15 cellular contexts compared by ENCODE assay signal in the genomic region with DNA sequence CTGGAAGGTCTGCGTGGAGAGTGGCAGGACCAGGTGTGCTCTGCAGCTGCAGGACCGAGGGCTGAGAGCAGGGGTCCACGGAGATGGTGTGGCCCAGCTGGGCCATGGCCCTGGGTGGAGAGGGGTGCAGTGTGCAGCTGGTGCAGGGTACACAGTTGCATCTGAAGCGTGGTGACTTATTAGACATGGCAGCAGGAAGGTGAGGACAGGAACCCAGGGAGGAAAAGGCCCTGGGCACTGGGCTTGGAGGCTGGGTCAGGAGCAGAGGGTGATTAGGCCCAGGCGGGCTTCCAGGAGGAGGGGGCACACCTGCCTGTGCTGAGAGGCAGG.
DNase-seq lines count a peak whose midpoint lies in the region; ATAC-seq and TF ChIP-seq lines count a peak whose summit lies in the region.
"Had no signal": no experiment of that assay in that cellular context is flagged by ENCODE, and none has a peak within 500 bp of the region (broad histone marks: within the 10 kb centered on the region; RNA-seq: fewer than 3 reads in every experiment).

No MANE protein-coding gene starts in this region.

- H3K36me3 Mint-ChIP-seq in activated T-cell treated with anti-CD3 and anti-CD28 coated beads, Interleukin-2, amount 50 U/mL, for 24 hours (ENCODE audit: low read depth), result no peaks in the 10 kb centered on the region
- no peaks in the 10 kb centered on the region for H3K36me3 Mint-ChIP-seq in activated T-cell treated with anti-CD3 and anti-CD28 coated beads, Interleukin-2, amount 50 U/mL, for 72 hours (ENCODE audit: insufficient read depth in 2 of 2)
- H3K36me3 Mint-ChIP-seq in activated CD4-positive, alpha-beta memory T cell treated with anti-CD3 and anti-CD28 coated beads, Interleukin-2, amount 10 ng/mL, durations not matched to agents 7 days and 5 days (ENCODE audit: low read depth), result peaks cover 21% of the 10 kb centered on the region
- peaks cover 4 to 16% (median 4%) of the 10 kb centered on the region in 3 donors for H3K36me3 Mint-ChIP-seq in immature natural killer cell
- H3K36me3 Mint-ChIP-seq: naive B cell had no signal

- no peaks in the 10 kb centered on the region for H4K20me1 ChIP-seq in PC-9 (ENCODE audit: insufficient read depth)

- peaks cover 0 to 16% (median 8%) of the 10 kb centered on the region in 3 donors for H3K27me3 ChIP-seq in stomach
- no peaks in the 10 kb centered on the region for H3K27me3 ChIP-seq in PC-9 (ENCODE audit: insufficient read depth, low read depth)
- H3K27me3 ChIP-seq: esophagus muscularis mucosa had no signal

- no peaks in the 10 kb centered on the region for H3K9me2 ChIP-seq in PC-9 (ENCODE audit: insufficient read depth)

- no TSS peak for BruUV-seq in PC-9 (replicated peaks; lab: Mats Ljungman, UMichigan)

- no peak overlapping the region for H3K4me3 Mint-ChIP-seq in activated T-cell treated with anti-CD3 and anti-CD28 coated beads, Interleukin-2, amount 50 U/mL, for 24 hours
- H3K4me3 Mint-ChIP-seq in activated T-cell treated with anti-CD3 and anti-CD28 coated beads, Interleukin-2, amount 50 U/mL, for 72 hours, result no peak overlapping the region
- peak overlapping the region; percentile 0 for H3K4me3 Mint-ChIP-seq in activated CD4-positive, alpha-beta memory T cell treated with anti-CD3 and anti-CD28 coated beads, Interleukin-2, amount 10 ng/mL, durations not matched to agents 7 days and 5 days
- peak overlapping the region; percentile 15 to 88 (median 82) for H3K4me3 Mint-ChIP-seq in immature natural killer cell

- H3K36me3 ChIP-seq in stomach (no peaks in the 10 kb centered on the region), PC-9 (ENCODE audit: low read depth) (no peaks in the 10 kb centered on the region)
- H3K36me3 ChIP-seq: esophagus muscularis mucosa had no signal

- H3F3A ChIP-seq in PC-9 (ENCODE audit: insufficient read depth, low read depth), result no peaks in the 10 kb centered on the region; the same call in 1 of the 2 replicates

- H3K4me3 ChIP-seq in stomach (no peak overlapping the region), PC-9 (no peak overlapping the region)
- H3K4me3 ChIP-seq: esophagus muscularis mucosa had no signal

- H2AFZ ChIP-seq in PC-9, result no peak overlapping the region

- H3K27ac Mint-ChIP-seq in activated T-cell treated with anti-CD3 and anti-CD28 coated beads, Interleukin-2, amount 50 U/mL, for 24 hours, result peak overlapping the region; percentile 65
- no peak overlapping the region for H3K27ac Mint-ChIP-seq in activated T-cell treated with anti-CD3 and anti-CD28 coated beads, Interleukin-2, amount 50 U/mL, for 72 hours
- peak overlapping the region; percentile 90 for H3K27ac Mint-ChIP-seq in activated CD4-positive, alpha-beta memory T cell treated with anti-CD3 and anti-CD28 coated beads, Interleukin-2, amount 10 ng/mL, durations not matched to agents 7 days and 5 days
- peak overlapping the region; percentile 98 to 100 (median 100) for H3K27ac Mint-ChIP-seq in immature natural killer cell

- no peak for TF ChIP-seq EP300 in stomach (IDR thresholded peaks at IDR 0.05)

- H3K4me1 Mint-ChIP-seq in activated T-cell treated with anti-CD3 and anti-CD28 coated beads, Interleukin-2, amount 50 U/mL, for 24 hours (ENCODE audit: low read depth), result peaks cover 26% of the 10 kb centered on the region
- peaks cover 9% of the 10 kb centered on the region for H3K4me1 Mint-ChIP-seq in activated T-cell treated with anti-CD3 and anti-CD28 coated beads, Interleukin-2, amount 50 U/mL, for 72 hours (ENCODE audit: low read depth)
- H3K4me1 Mint-ChIP-seq in activated CD4-positive, alpha-beta memory T cell treated with anti-CD3 and anti-CD28 coated beads, Interleukin-2, amount 10 ng/mL, durations not matched to agents 7 days and 5 days, result peaks cover 83% of the 10 kb centered on the region
- peaks cover 99 to 100% of the 10 kb centered on the region in 2 donors for H3K4me1 Mint-ChIP-seq in immature natural killer cell

- H3K4me2 ChIP-seq in PC-9, result no peak overlapping the region

- no peaks in the 10 kb centered on the region for H3K9me3 Mint-ChIP-seq in activated T-cell treated with anti-CD3 and anti-CD28 coated beads, Interleukin-2, amount 50 U/mL, for 24 hours
- no peaks in the 10 kb centered on the region for H3K9me3 Mint-ChIP-seq in activated T-cell treated with anti-CD3 and anti-CD28 coated beads, Interleukin-2, amount 50 U/mL, for 72 hours
- peaks cover 8% of the 10 kb centered on the region for H3K9me3 Mint-ChIP-seq in activated CD4-positive, alpha-beta memory T cell treated with anti-CD3 and anti-CD28 coated beads, Interleukin-2, amount 10 ng/mL, durations not matched to agents 7 days and 5 days
- peaks cover 2 to 23% (median 17%) of the 10 kb centered on the region in 6 donors for H3K9me3 Mint-ChIP-seq in immature natural killer cell

- intact Hi-C loops in stomach (cut with DNase I; ENCODE audit: low total_unique reads) (no loop called here), PC-9 (cut with micrococcal nuclease; ENCODE audit: unreplicated experiment) (no loop called here)

- TF ChIP-seq CTCF in stomach (IDR thresholded peaks at IDR 0.05), result no peak
- TF ChIP-seq CTCF in PC-9 (conservative IDR thresholded peaks at IDR 0.05), result no peak

- POLR2A ChIA-PET in activated CD4-positive, alpha-beta memory T cell treated with anti-CD3 and anti-CD28 coated beads, Interleukin-2, amount 10 ng/mL, durations not matched to agents 7 days and 5 days (lab: Charles Lee), result no interaction called here
- POLR2A ChIA-PET in PC-9 (lab: Charles Lee; ENCODE audit: unreplicated experiment), result no interaction called here

- CTCF ChIA-PET in activated CD4-positive, alpha-beta memory T cell treated with anti-CD3 and anti-CD28 coated beads, Interleukin-2, amount 10 ng/mL, durations not matched to agents 7 days and 5 days (lab: Charles Lee), result no interaction called here
- CTCF ChIA-PET in PC-9 (lab: Charles Lee), result no interaction called here

- H3K27ac ChIP-seq in stomach (peak overlapping the region in 4 of 5 donors; percentile 13 to 64 (median 50)), PC-9 (no peak overlapping the region)
- H3K27ac ChIP-seq: esophagus muscularis mucosa, VCaP had no signal

- TF ChIP-seq POLR2A in stomach (IDR thresholded peaks at IDR 0.05), result no peak

- peaks cover 2 to 7% (median 5%) of the 10 kb centered on the region in 4 donors for H3K9me3 ChIP-seq in stomach
- no peaks in the 10 kb centered on the region for H3K9me3 ChIP-seq in PC-9 (ENCODE audit: insufficient read depth, low read depth)

- no peaks in the 10 kb centered on the region for H3K79me2 ChIP-seq in PC-9 (ENCODE audit: low read depth)

- H3K27me3 Mint-ChIP-seq in activated T-cell treated with anti-CD3 and anti-CD28 coated beads, Interleukin-2, amount 50 U/mL, for 24 hours, result peaks cover 23% of the 10 kb centered on the region
- H3K27me3 Mint-ChIP-seq in activated T-cell treated with anti-CD3 and anti-CD28 coated beads, Interleukin-2, amount 50 U/mL, for 72 hours (ENCODE audit: low read depth), result peaks cover 5% of the 10 kb centered on the region
- H3K27me3 Mint-ChIP-seq in activated CD4-positive, alpha-beta memory T cell treated with anti-CD3 and anti-CD28 coated beads, Interleukin-2, amount 10 ng/mL, durations not matched to agents 7 days and 5 days, result no peaks in the 10 kb centered on the region
- peaks cover 27 to 50% (median 38%) of the 10 kb centered on the region in 3 donors for H3K27me3 Mint-ChIP-seq in immature natural killer cell (ENCODE audit: low read depth in 3 of 3)

- H3K4me1 ChIP-seq in stomach (peaks cover 0 to 62% (median 6%) of the 10 kb centered on the region in 4 donors), PC-9 (replicated peaks; ENCODE audit: insufficient read depth) (peaks cover 13% of the 10 kb centered on the region; the same call in 1 of the 2 replicates)

- no peak for DNase-seq in activated T-cell treated with anti-CD3 and anti-CD28 coated beads, Interleukin-2, amount 50 U/mL, for 24 hours
- no peak for DNase-seq in activated T-cell treated with anti-CD3 and anti-CD28 coated beads, Interleukin-2, amount 50 U/mL, for 72 hours
- DNase-seq in activated CD4-positive, alpha-beta memory T cell treated with anti-CD3 and anti-CD28 coated beads, Interleukin-2, amount 10 ng/mL, durations not matched to agents 7 days and 5 days, result no peak
- DNase-seq in immature natural killer cell (no peak), stomach (no peak), NCI-H82 treated with DMSO at 0.1 percent for 48 hours (lab: John Stamatoyannopoulos, UW; ENCODE audit: unreplicated experiment) (no peak), PC-9 (no peak)
- DNase-seq: amygdala, cortex of kidney, H7, naive B cell, retina had no signal

- 78 to 88% (median 86%) methylated on average over 5 of the region's 5 CpGs for WGBS in stomach, 5 donors

- ATAC-seq in activated T-cell treated with anti-CD3 and anti-CD28 coated beads, Interleukin-2, amount 50 U/mL, for 72 hours (replicated peaks in 1 of 2), result no peak
- ATAC-seq in GM18498 (IDR thresholded peaks at IDR 0.05; ENCODE audit: unreplicated experiment), result no peak

Comparison
In these comparisons a context has a peak if more than half of its experiments do, and no peak if none do; other contexts are left out.
1. H3K4me3 Mint-ChIP-seq: peak in activated CD4-positive, alpha-beta memory T cell treated with anti-CD3 and anti-CD28 coated beads, Interleukin-2, amount 10 ng/mL, durations not matched to agents 7 days and 5 days (single experiment) and immature natural killer cell (5 of 5); none in activated T-cell treated with anti-CD3 and anti-CD28 coated beads, Interleukin-2, amount 50 U/mL, for 24 hours (single experiment) and activated T-cell treated with anti-CD3 and anti-CD28 coated beads, Interleukin-2, amount 50 U/mL, for 72 hours (0 of 2).